ENCODE assay signal across 20 cellular contexts in genomic region chr3:149122716-149123578, GRCh38.
"Had no signal": no experiment of that assay in that cellular context is flagged by ENCODE, and none has a peak within 500 bp of the region (broad histone marks: within the 10 kb centered on the region; RNA-seq: fewer than 3 reads in every experiment).

No MANE protein-coding gene starts in this region.

- H3K36me3 ChIP-seq: breast epithelium, esophagus muscularis mucosa, gastroesophageal sphincter, prostate gland, transverse colon had no signal

- H3K36me3 Mint-ChIP-seq: activated CD8-positive, alpha-beta memory T cell treated with anti-CD3 and anti-CD28 coated beads, Interleukin-2, amount 10 ng/mL, durations not matched to agents 7 days and 5 days; activated naive CD4-positive, alpha-beta T cell treated with anti-CD3 and anti-CD28 coated beads, Interleukin-2, amount 50 U/mL, for 72 hours; naive thymus-derived CD4-positive, alpha-beta T cell had no signal

- H3K4me2 ChIP-seq: hepatocyte had no signal

- H3K79me2 ChIP-seq: hepatocyte had no signal

- FAIRE-seq: endometrium had no signal

- H3K4me3 ChIP-seq: breast epithelium, esophagus muscularis mucosa, gastroesophageal sphincter, hepatocyte, prostate gland, transverse colon had no signal

- H3K27me3 ChIP-seq: breast epithelium, esophagus muscularis mucosa, gastroesophageal sphincter, hepatocyte, transverse colon had no signal

- H3K27ac Mint-ChIP-seq: activated CD8-positive, alpha-beta memory T cell treated with anti-CD3 and anti-CD28 coated beads, Interleukin-2, amount 10 ng/mL, durations not matched to agents 7 days and 5 days; activated naive CD4-positive, alpha-beta T cell treated with anti-CD3 and anti-CD28 coated beads, Interleukin-2, amount 50 U/mL, for 72 hours; activated T-cell treated with anti-CD3 and anti-CD28 coated beads, Interleukin-2, amount 50 U/mL, for 24 hours; naive thymus-derived CD4-positive, alpha-beta T cell; T-helper 2 cell treated with Interferon-gamma antibody and Interleukin-4, amounts not matched to agents 5 μg/mL and 100 μg/mL, for 36 hours had no signal

- DNase-seq: activated CD4-positive, alpha-beta T cell treated with anti-CD3 and anti-CD28 coated beads, Interleukin-2, amount 50 U/mL, for 48 hours; activated CD4-positive, CD25-positive, alpha-beta regulatory T cell treated with anti-CD3 and anti-CD28 coated beads, Interleukin-2, amount 50 U/mL, for 72 hours; activated CD8-positive, alpha-beta memory T cell treated with anti-CD3 and anti-CD28 coated beads, Interleukin-2, amount 10 ng/mL, durations not matched to agents 7 days and 5 days; activated effector memory CD4-positive, alpha-beta T cell treated with Interleukin-2 at 50 U/mL for 16 hours; activated T-cell treated with anti-CD3 and anti-CD28 coated beads, Interleukin-2, amount 50 U/mL, for 24 hours; amygdala; naive thymus-derived CD4-positive, alpha-beta T cell; stimulated activated CD4-positive, alpha-beta T cell treated with anti-CD3 and anti-CD28 coated beads, Interleukin-12 subunit alpha, Interleukin-12 subunit beta, amount 100 ng/mL, for 4 hours; stimulated activated naive CD4-positive, alpha-beta T cell; substantia nigra; transverse colon had no signal

- H2AFZ ChIP-seq: hepatocyte had no signal

- H3K4me1 ChIP-seq: breast epithelium, prostate gland had no signal

- H3K4me3 Mint-ChIP-seq: activated CD8-positive, alpha-beta memory T cell treated with anti-CD3 and anti-CD28 coated beads, Interleukin-2, amount 10 ng/mL, durations not matched to agents 7 days and 5 days; activated T-cell treated with anti-CD3 and anti-CD28 coated beads, Interleukin-2, amount 50 U/mL, for 24 hours; naive thymus-derived CD4-positive, alpha-beta T cell; T-helper 2 cell treated with Interferon-gamma antibody and Interleukin-4, amounts not matched to agents 5 μg/mL and 100 μg/mL, for 36 hours had no signal

- H3K27ac ChIP-seq: breast epithelium, esophagus muscularis mucosa, gastroesophageal sphincter, hepatocyte, prostate gland, transverse colon had no signal

- H3K9me3 Mint-ChIP-seq: activated naive CD4-positive, alpha-beta T cell treated with anti-CD3 and anti-CD28 coated beads, Interleukin-2, amount 50 U/mL, for 72 hours; activated T-cell treated with anti-CD3 and anti-CD28 coated beads, Interleukin-2, amount 50 U/mL, for 24 hours; naive thymus-derived CD4-positive, alpha-beta T cell; T-helper 2 cell treated with Interferon-gamma antibody and Interleukin-4, amounts not matched to agents 5 μg/mL and 100 μg/mL, for 36 hours had no signal

- H3K9me3 ChIP-seq: breast epithelium, esophagus muscularis mucosa, gastroesophageal sphincter, prostate gland, transverse colon had no signal

- ATAC-seq: activated CD8-positive, alpha-beta memory T cell treated with anti-CD3 and anti-CD28 coated beads, Interleukin-2, amount 10 ng/mL, durations not matched to agents 7 days and 5 days; activated naive CD4-positive, alpha-beta T cell treated with anti-CD3 and anti-CD28 coated beads, Interleukin-2, amount 50 U/mL, for 72 hours; gastroesophageal sphincter; naive thymus-derived CD4-positive, alpha-beta T cell; sciatic nerve had no signal
